In the genomic region with DNA sequence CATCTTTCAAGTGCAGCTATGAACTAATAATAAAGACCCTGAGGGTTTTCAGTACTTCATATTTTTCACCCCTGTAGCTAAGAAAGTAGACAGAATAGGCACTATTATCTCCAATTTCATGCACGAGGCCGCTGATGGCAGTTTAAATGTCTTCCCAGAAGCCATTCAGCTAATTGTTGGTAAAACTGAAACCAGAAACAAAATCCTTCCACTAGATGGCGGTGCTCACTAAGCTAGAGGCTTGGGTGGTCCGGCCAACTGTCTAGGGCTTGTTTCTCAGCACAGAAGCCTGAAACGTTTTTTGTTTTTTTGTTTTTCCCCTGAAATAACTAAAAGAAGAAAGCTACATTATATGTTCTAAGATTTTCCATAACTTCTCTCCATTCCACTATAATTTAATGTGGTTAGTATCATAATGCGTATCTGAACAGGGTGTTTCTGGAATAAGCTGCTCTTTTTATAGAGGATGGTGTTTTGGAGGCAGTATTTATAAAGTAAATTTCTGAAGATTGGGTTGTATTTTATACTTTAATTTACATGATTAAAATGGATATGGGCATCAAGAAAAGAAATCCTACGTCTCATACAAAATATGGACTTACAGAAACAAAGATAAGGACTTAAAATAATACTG, we compare ENCODE assay signal across 8 cellular contexts.
DNase-seq lines count a peak whose midpoint lies in the region; ATAC-seq, FAIRE-seq and TF ChIP-seq lines count a peak whose summit lies in the region.

No MANE protein-coding gene starts in this region.

- 14% methylated on average over 7 of the region's 7 CpGs for WGBS in mammary epithelial cell (ENCODE audit: low coverage, missing lambda C conversion rate)

- H3K9me3 ChIP-seq in mammary epithelial cell (replicated peaks; ENCODE audit: insufficient read depth, low read length) (no peaks in the 10 kb centered on the region), keratinocyte (ENCODE audit: control insufficient read depth, low read depth, low read length) (no peaks in the 10 kb centered on the region)

- intact Hi-C loops in mammary epithelial cell (cut with micrococcal nuclease), result loop anchor here (1.0 to 10.0 kb wide), 6 partner anchors 62 to 1280 kb away; no protein-coding TSS in a partner anchor

- CTCF ChIA-PET in BJ (lab: Yijun Ruan, JAX), result interaction anchor here (0.7 to 4.4 kb wide), 29 partner anchors 9 to 1479 kb away, joined by 3 to 51 read pairs (median 4); no protein-coding TSS in a partner anchor
- CTCF ChIA-PET in mammary epithelial cell (lab: Charles Lee; ENCODE audit: low non-redundant PET), result interaction anchor here (0.6 to 0.7 kb wide), 4 partner anchors 81 to 1479 kb away, joined by 3 to 8 read pairs (median 4); no protein-coding TSS in a partner anchor

- ATAC-seq in GM18909 (IDR thresholded peaks at IDR 0.05; ENCODE audit: poor library complexity, unreplicated experiment), result peak; percentile 90
- ATAC-seq in HG03103 (IDR thresholded peaks at IDR 0.05; ENCODE audit: low read depth, unreplicated experiment), result peak; percentile 83

- no peaks in the 10 kb centered on the region for H3K79me2 ChIP-seq in mammary epithelial cell (ENCODE audit: insufficient read depth, low read length)
- H3K79me2 ChIP-seq in keratinocyte (ENCODE audit: control insufficient read depth, insufficient read depth, low read length), result no peaks in the 10 kb centered on the region

- H3K27me3 ChIP-seq in BJ (ENCODE audit: control insufficient read depth, insufficient read depth, low read length), result no peaks in the 10 kb centered on the region
- no peaks in the 10 kb centered on the region for H3K27me3 ChIP-seq in mammary epithelial cell (ENCODE audit: insufficient read depth, low read length)
- H3K27me3 ChIP-seq in keratinocyte (ENCODE audit: control insufficient read depth, extremely low read depth, insufficient read depth, low read length), result no peaks in the 10 kb centered on the region

- H3K4me3 ChIP-seq in BJ (ENCODE audit: low read depth, low read length) (no peak overlapping the region), mammary epithelial cell (replicated peaks in 1 of 3; ENCODE audit: insufficient read depth in 1 of 3, low read depth in 2 of 3, low read length in 3 of 3) (no peak overlapping the region), keratinocyte (ENCODE audit: control insufficient read depth in 2 of 3, extremely low read depth in 1 of 3, insufficient read depth in 2 of 3, low read depth in 1 of 3, low read length in 3 of 3) (no peak overlapping the region)

- POLR2A ChIA-PET in BJ (lab: Charles Lee), result no interaction called here

- TF ChIP-seq CTCF in BJ (IDR thresholded peaks at IDR 0.05; ENCODE audit: insufficient read depth, low read depth, low read length) (peak; percentile 79), mammary epithelial cell (conservative IDR thresholded peaks at IDR 0.05 in 1 of 2, IDR thresholded peaks at IDR 0.05 in 1 of 2; ENCODE audit: extremely low read depth in 1 of 2, insufficient read depth in 1 of 2, low read depth in 1 of 2, low read length in 2 of 2) (peak; percentile 80 to 91), keratinocyte (optimal IDR thresholded peaks at IDR 0.05 in 1 of 3, IDR thresholded peaks at IDR 0.05 in 1 of 3, conservative IDR thresholded peaks at IDR 0.05 in 1 of 3; ENCODE audit: extremely low read depth in 1 of 3, insufficient read depth in 2 of 3, low read length in 3 of 3) (peak; percentile 73 to 83 (median 74))

- DNase-seq in BJ (ENCODE audit: low read depth) (peak; percentile 12), NCI-H2107 treated with DMSO at 0.1 percent for 48 hours (lab: John Stamatoyannopoulos, UW; ENCODE audit: unreplicated experiment) (peak; percentile 95), UCSD-AML1 (lab: John Stamatoyannopoulos, UW; ENCODE audit: unreplicated experiment) (peak; percentile 40), mammary epithelial cell (peak; percentile 53), keratinocyte (ENCODE audit: low read depth, low spot score) (peak; percentile 1)
- peak; percentile 16 to 43 for DNase-seq in stimulated activated CD4-positive, alpha-beta T cell treated with anti-CD3 and anti-CD28 coated beads, Interleukin-1b, Interleukin-23, amount 100 ng/mL, for 4 hours (ENCODE audit: low read depth in 2 of 2)

- H4K20me1 ChIP-seq in mammary epithelial cell (ENCODE audit: insufficient read depth, low read length) (no peaks in the 10 kb centered on the region), keratinocyte (ENCODE audit: control insufficient read depth, extremely low read depth, insufficient read depth, low read length) (no peaks in the 10 kb centered on the region)

- H3K36me3 ChIP-seq in BJ (ENCODE audit: control insufficient read depth, insufficient read depth, low read length) (no peaks in the 10 kb centered on the region), mammary epithelial cell (ENCODE audit: insufficient read depth, low read length) (no peaks in the 10 kb centered on the region), keratinocyte (ENCODE audit: control insufficient read depth in 2 of 2, extremely low read depth in 1 of 2, insufficient read depth in 2 of 2, low read length in 2 of 2) (no peaks in the 10 kb centered on the region)

- H3K9me1 ChIP-seq in keratinocyte (ENCODE audit: control insufficient read depth, extremely low read depth, insufficient read depth, low read length), result no peaks in the 10 kb centered on the region

- FAIRE-seq in keratinocyte (lab: Jason Lieb, UNC), result peak; percentile 34

- in situ Hi-C loops in mammary epithelial cell (cut with MboI; ENCODE audit: low sequenced_read_pairs in 2 of 2), result loop anchor here in 1 of 2 donors (25.0 kb wide), 3 partner anchors 823 to 1273 kb away; no protein-coding TSS in a partner anchor

- BruUV-seq in mammary epithelial cell (replicated peaks; lab: Mats Ljungman, UMichigan), result no TSS peak

- no peak overlapping the region for H3K9ac ChIP-seq in mammary epithelial cell (ENCODE audit: insufficient read depth, low read length)
- no peak overlapping the region for H3K9ac ChIP-seq in keratinocyte (ENCODE audit: control insufficient read depth, extremely low read depth, insufficient read depth, low read length)

- dilution Hi-C loops in mammary epithelial cell (cut with HindIII; ENCODE audit: low sequenced_read_pairs) (no loop called here), keratinocyte (cut with MboI; ENCODE audit: extremely low pct_ligation_motif_present, low sequenced_read_pairs) (no loop called here)

- H3K4me2 ChIP-seq in mammary epithelial cell (ENCODE audit: insufficient read depth, low read depth, low read length), result no peak overlapping the region
- H3K4me2 ChIP-seq in keratinocyte (ENCODE audit: control insufficient read depth, extremely low read depth, insufficient read depth, low read depth, low read length), result no peak overlapping the region

- H3K4me1 ChIP-seq in mammary epithelial cell (ENCODE audit: insufficient read depth, low read length) (peaks cover 5% of the 10 kb centered on the region), keratinocyte (ENCODE audit: control insufficient read depth, extremely low read depth, insufficient read depth, low read length) (no peaks in the 10 kb centered on the region)

- H3K27ac ChIP-seq in mammary epithelial cell (ENCODE audit: insufficient read depth, low read depth, low read length) (no peak overlapping the region), keratinocyte (ENCODE audit: control insufficient read depth, insufficient read depth, low read length) (no peak overlapping the region)

- peak overlapping the region; percentile 84 for H2AFZ ChIP-seq in mammary epithelial cell (ENCODE audit: low read depth, low read length)
- peak overlapping the region; percentile 74 for H2AFZ ChIP-seq in keratinocyte (ENCODE audit: control insufficient read depth, low read length)

Comparison
In these comparisons a context has a peak if more than half of its experiments do, and no peak if none do; other contexts are left out.
1. DNase-seq: peak in every context shown above with its lines; median percentile 95 in NCI-H2107 treated with DMSO at 0.1 percent for 48 hours; 53 in mammary epithelial cell; 40 in UCSD-AML1; 30 in stimulated activated CD4-positive, alpha-beta T cell treated with anti-CD3 and anti-CD28 coated beads, Interleukin-1b, Interleukin-23, amount 100 ng/mL, for 4 hours; 12 in BJ; 1 in keratinocyte.